ENCODE assay signal across 15 cellular contexts in genomic region chr5:14297697-14298096, GRCh38.
"Had no signal": no experiment of that assay in that cellular context is flagged by ENCODE, and none has a peak within 500 bp of the region (broad histone marks: within the 10 kb centered on the region; RNA-seq: fewer than 3 reads in every experiment).

No MANE protein-coding gene starts in this region.

- H3K9me3 Mint-ChIP-seq: activated CD4-positive, alpha-beta memory T cell treated with anti-CD3 and anti-CD28 coated beads, Interleukin-2, amount 10 ng/mL, durations not matched to agents 7 days and 5 days; nephron; stimulated activated effector memory CD8-positive, alpha-beta T cell treated with anti-CD3 and anti-CD28 coated beads, Interleukin-12 subunit alpha, Interleukin-12 subunit beta, amount 100 ng/mL, for 72 hours had no signal

- DNase-seq: activated CD4-positive, alpha-beta memory T cell treated with anti-CD3 and anti-CD28 coated beads, Interleukin-2, amount 10 ng/mL, durations not matched to agents 7 days and 5 days; activated CD4-positive, alpha-beta T cell treated with anti-CD3 and anti-CD28 coated beads for 4 hours; activated effector memory CD4-positive, alpha-beta T cell treated with anti-CD3 and anti-CD28 coated beads, Interleukin-2, amount 50 U/mL, for 16 hours; activated T-cell treated with anti-CD3 and anti-CD28 coated beads, Interleukin-2, amount 50 U/mL, for 48 hours; amniotic stem cell; body of pancreas; effector CD8-positive, alpha-beta T cell; hypothalamus; sigmoid colon; T-helper 17 cell; thyroid gland had no signal

- H3K27me3 ChIP-seq: body of pancreas, sigmoid colon, thyroid gland had no signal

- H3K36me3 ChIP-seq: prostate gland had no signal

- H3K4me3 Mint-ChIP-seq: activated CD4-positive, alpha-beta memory T cell treated with anti-CD3 and anti-CD28 coated beads, Interleukin-2, amount 10 ng/mL, durations not matched to agents 7 days and 5 days; activated naive CD8-positive, alpha-beta T cell; nephron; stimulated activated effector memory CD8-positive, alpha-beta T cell treated with anti-CD3 and anti-CD28 coated beads, Interleukin-12 subunit alpha, Interleukin-12 subunit beta, amount 100 ng/mL, for 72 hours; T-helper 17 cell had no signal

- H3K27ac ChIP-seq: body of pancreas, prostate gland, sigmoid colon, thyroid gland had no signal

- H3K27ac Mint-ChIP-seq: activated CD4-positive, alpha-beta memory T cell treated with anti-CD3 and anti-CD28 coated beads, Interleukin-2, amount 10 ng/mL, durations not matched to agents 7 days and 5 days; activated naive CD8-positive, alpha-beta T cell; stimulated activated effector memory CD8-positive, alpha-beta T cell treated with anti-CD3 and anti-CD28 coated beads, Interleukin-12 subunit alpha, Interleukin-12 subunit beta, amount 100 ng/mL, for 72 hours had no signal

- H3K4me3 ChIP-seq: body of pancreas, prostate gland, sigmoid colon, thyroid gland had no signal

- H3K4me1 ChIP-seq: body of pancreas, prostate gland, thyroid gland had no signal

- H3K4me1 Mint-ChIP-seq: stimulated activated effector memory CD8-positive, alpha-beta T cell treated with anti-CD3 and anti-CD28 coated beads, Interleukin-12 subunit alpha, Interleukin-12 subunit beta, amount 100 ng/mL, for 72 hours; T-helper 17 cell had no signal

- ATAC-seq: body of pancreas; stimulated activated effector memory CD8-positive, alpha-beta T cell treated with anti-CD3 and anti-CD28 coated beads, Interleukin-12 subunit alpha, Interleukin-12 subunit beta, amount 100 ng/mL, for 72 hours; T-helper 17 cell had no signal

- H3K9me3 ChIP-seq: body of pancreas, prostate gland, sigmoid colon, thyroid gland had no signal

- H3K36me3 Mint-ChIP-seq: activated naive CD8-positive, alpha-beta T cell had no signal
